ENCODE assay signal across 9 cellular contexts in the genomic region with DNA sequence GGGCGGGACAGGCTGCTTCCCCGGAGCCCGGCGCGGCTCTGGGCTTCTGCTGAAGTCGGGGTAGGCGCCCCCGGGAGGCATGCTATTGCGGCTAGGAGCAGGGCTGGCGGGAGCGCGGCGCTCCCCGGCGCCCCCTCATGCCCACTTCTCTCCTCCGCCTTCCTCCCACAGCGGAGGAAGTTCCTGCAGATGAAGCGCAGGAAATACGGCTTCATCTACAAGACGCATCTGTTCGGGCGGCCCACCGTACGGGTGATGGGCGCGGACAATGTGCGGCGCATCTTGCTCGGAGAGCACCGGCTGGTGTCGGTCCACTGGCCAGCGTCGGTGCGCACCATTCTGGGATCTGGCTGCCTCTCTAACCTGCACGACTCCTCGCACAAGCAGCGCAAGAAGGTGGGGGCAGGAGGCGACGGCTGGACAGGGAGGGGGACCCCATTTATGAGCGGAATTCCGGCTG. TPM values are rescaled to one million over a fixed set of nuclear protein-coding genes. Genes with fewer than 3 reads are reported as not detected.
DNase-seq lines count a peak whose midpoint lies in the region; ATAC-seq and TF ChIP-seq lines count a peak whose summit lies in the region.
"Had no signal": no experiment of that assay in that cellular context is flagged by ENCODE, and none has a peak within 500 bp of the region (broad histone marks: within the 10 kb centered on the region; RNA-seq: fewer than 3 reads in every experiment).

No MANE protein-coding gene starts in this region.

- H3K4me1 ChIP-seq in duodenal mucosa (ENCODE audit: control insufficient read depth in 1 of 2, insufficient read depth in 2 of 2, low read length in 2 of 2) (peaks cover 12 to 39% of the 10 kb centered on the region in 2 donors), psoas muscle (peaks cover 15% of the 10 kb centered on the region), body of pancreas (peaks cover 31% of the 10 kb centered on the region)

- 1% methylated on average over 26 to 41 of the region's 41 CpGs for WGBS in psoas muscle, 3 donors
- WGBS in body of pancreas, 2 donors: 1% methylated on average over 26 to 40 of the region's 41 CpGs

- peaks cover 65 to 80% of the 10 kb centered on the region in 2 donors for H3K27me3 ChIP-seq in duodenal mucosa (ENCODE audit: control insufficient read depth in 1 of 2, insufficient read depth in 2 of 2, low read length in 2 of 2)
- H3K27me3 ChIP-seq in psoas muscle (ENCODE audit: insufficient read depth in 3 of 3, low read length in 2 of 3): peaks cover 0 to 88% (median 18%) of the 10 kb centered on the region in 3 donors
- H3K27me3 ChIP-seq in body of pancreas: peaks cover 0 to 22% of the 10 kb centered on the region in 2 donors

- ATAC-seq in psoas muscle (no peak), body of pancreas (no peak), HG03460 (IDR thresholded peaks at IDR 0.05; ENCODE audit: unreplicated experiment) (no peak)

- TF ChIP-seq CTCF in psoas muscle (IDR thresholded peaks at IDR 0.05): no peak
- TF ChIP-seq CTCF in body of pancreas (IDR thresholded peaks at IDR 0.05): no peak
- no peak for TF ChIP-seq CTCF in RWPE1 (conservative IDR thresholded peaks at IDR 0.05; ENCODE audit: low read depth)

- no peak for TF ChIP-seq POLR2A in body of pancreas (IDR thresholded peaks at IDR 0.05)

- no peak overlapping the region for H3K9ac ChIP-seq in duodenal mucosa (ENCODE audit: low read depth in 1 of 2, low read length in 2 of 2)
- H3K9ac ChIP-seq: parathyroid adenoma had no signal

- CTCF ChIA-PET in RWPE1 (lab: Yijun Ruan, JAX): no interaction called here

- H3K36me3 ChIP-seq in duodenal mucosa (ENCODE audit: control insufficient read depth in 1 of 2, insufficient read depth in 2 of 2, low read length in 2 of 2) (no peaks in the 10 kb centered on the region), psoas muscle (ENCODE audit: insufficient read depth in 1 of 2, low read depth in 1 of 2) (no peaks in the 10 kb centered on the region), body of pancreas (replicated peaks in 1 of 2; ENCODE audit: insufficient read depth in 1 of 2, low read depth in 2 of 2) (no peaks in the 10 kb centered on the region)

- DNase-seq in DMS53 (lab: John Stamatoyannopoulos, UW): peak; percentile 59
- DNase-seq in DMS53 treated with DMSO at 0.1 percent for 48 hours (lab: John Stamatoyannopoulos, UW; ENCODE audit: unreplicated experiment): no peak
- peak; percentile 19 for DNase-seq in NCI-H2171 (lab: John Stamatoyannopoulos, UW)
- no peak for DNase-seq in psoas muscle
- no peak for DNase-seq in body of pancreas
- DNase-seq in RWPE1 (ENCODE audit: low spot score): no peak

- H3K4me3 ChIP-seq in duodenal mucosa (ENCODE audit: low read depth in 1 of 2, low read length in 2 of 2) (peak overlapping the region; percentile 40 to 45), psoas muscle (peak overlapping the region; percentile 60), body of pancreas (no peak overlapping the region)

- intact Hi-C loops in psoas muscle (cut with DNase I): no loop called here
- intact Hi-C loops in body of pancreas (cut with DNase I): no loop called here

- POLR2A ChIA-PET in RWPE1 (lab: Yijun Ruan, JAX; ENCODE audit: low non-redundant PET): no interaction called here

- H3K27ac ChIP-seq in duodenal mucosa (ENCODE audit: low read depth, low read length) (no peak overlapping the region), psoas muscle (no peak overlapping the region), body of pancreas (no peak overlapping the region), RWPE1 (no peak overlapping the region)
- H3K27ac ChIP-seq: parathyroid adenoma had no signal

- H3K9me3 ChIP-seq in duodenal mucosa (ENCODE audit: control insufficient read depth in 1 of 2, low read length in 2 of 2) (no peaks in the 10 kb centered on the region), psoas muscle (no peaks in the 10 kb centered on the region), body of pancreas (no peaks in the 10 kb centered on the region)

RNA-seq across cellular contexts. Expression of gene CYP26A1, which starts 0.5 kb away (rescaled TPM):
- total RNA-seq in psoas muscle: not detected
- polyA plus RNA-seq in psoas muscle: under 1 TPM in 1 of 3 donors, not detected in 2; 0.04 TPM
- 1 to 10 TPM in 1 of 2 donors, not detected in 1; 5.6 TPM for total RNA-seq in body of pancreas

RNA-seq across cellular contexts. Expression of gene CYP26C1, which starts 13.6 kb away (rescaled TPM):
- total RNA-seq in psoas muscle: under 1 TPM in 1 of 4 donors, not detected in 3; 0.06 TPM
- under 1 TPM in 2 of 3 donors, not detected in 1; 0.01 to 0.03 TPM for polyA plus RNA-seq in psoas muscle
- total RNA-seq in body of pancreas: under 1 TPM; 0.33 to 0.52 TPM

Comparison
In these comparisons a context has a peak if more than half of its experiments do, and no peak if none do; other contexts are left out.
1. DNase-seq: peak in DMS53 (single experiment) and NCI-H2171 (single experiment); none in DMS53 treated with DMSO at 0.1 percent for 48 hours (single experiment), psoas muscle (0 of 2), body of pancreas (0 of 4) and RWPE1 (single experiment).
2. H3K4me3 ChIP-seq: peak in duodenal mucosa (2 of 2) and psoas muscle (single experiment); none in body of pancreas (0 of 2).